10 cellular contexts compared by ENCODE assay signal in the genomic region with DNA sequence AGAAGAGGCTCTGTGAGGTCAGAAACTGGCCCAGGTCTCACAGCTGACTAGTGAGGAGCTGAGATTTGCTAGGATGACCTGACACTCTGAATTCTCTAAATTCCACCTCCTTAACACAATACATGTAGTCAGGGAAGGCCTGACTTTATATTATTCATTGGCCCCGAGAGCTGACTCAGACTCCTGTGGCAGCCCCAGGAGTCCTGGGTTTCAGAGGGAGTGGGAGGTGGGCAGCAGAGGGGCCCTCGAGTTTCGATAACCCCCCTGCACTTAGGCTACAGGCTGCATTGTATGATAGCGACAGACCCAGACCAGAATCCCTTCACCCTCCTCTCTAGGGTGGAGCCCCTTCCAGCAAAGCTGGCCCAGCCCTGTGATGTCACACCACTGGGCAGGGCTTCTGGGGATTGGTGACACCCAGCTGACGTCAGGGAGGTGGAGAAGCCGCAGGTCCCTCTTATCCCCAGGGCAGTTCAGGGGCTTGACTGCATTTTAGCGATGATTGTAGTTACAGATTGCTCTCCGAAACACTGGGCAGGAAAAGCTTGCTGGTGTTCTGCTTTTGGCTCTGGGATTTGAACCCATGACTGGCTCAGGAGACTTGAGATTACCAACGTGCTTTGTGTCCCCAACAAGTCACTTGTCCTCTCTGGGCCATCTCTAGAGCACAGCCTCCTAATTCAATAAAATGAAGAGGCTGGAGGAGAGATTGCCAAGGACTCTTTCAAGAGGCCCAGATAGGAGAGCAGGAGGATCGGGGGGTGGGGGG. TPM values are rescaled to one million over a fixed set of nuclear protein-coding genes. Genes with fewer than 3 reads are reported as not detected.
DNase-seq lines count a peak whose midpoint lies in the region; ATAC-seq and TF ChIP-seq lines count a peak whose summit lies in the region.
"Had no signal": no experiment of that assay in that cellular context is flagged by ENCODE, and none has a peak within 500 bp of the region (broad histone marks: within the 10 kb centered on the region; RNA-seq: fewer than 3 reads in every experiment).

No MANE protein-coding gene starts in this region.

- no peak for TF ChIP-seq CTCF in Caco-2 (IDR thresholded peaks at IDR 0.05; ENCODE audit: insufficient read depth in 1 of 2, low read depth in 1 of 2, low read length in 1 of 2, severe bottlenecking in 1 of 2, unreplicated experiment in 1 of 2)
- no peak for TF ChIP-seq CTCF in kidney epithelial cell (IDR thresholded peaks at IDR 0.05; ENCODE audit: insufficient read depth, low read length, poor library complexity, severe bottlenecking)

- peak; percentile 89 to 92 for DNase-seq in Caco-2
- DNase-seq in NCI-H1092 treated with DMSO at 0.1 percent for 48 hours (lab: John Stamatoyannopoulos, UW): peak; percentile 57
- peak; percentile 80 for DNase-seq in kidney epithelial cell (ENCODE audit: low read depth)
- DNase-seq in T-helper 9 cell: no peak
- DNase-seq in globus pallidus (ENCODE audit: low spot score): no peak
- DNase-seq: Kasumi-1 had no signal

- POLR2A ChIA-PET in Caco-2 (lab: Charles Lee): interaction anchor here (0.5 to 3.5 kb wide), 9 partner anchors 8 to 431 kb away, joined by 3 to 50 read pairs (median 7); partner anchors contain the start of gene ELF3

- peak overlapping the region; percentile 53 for H3K4me3 Mint-ChIP-seq in Caco-2 (ENCODE audit: unreplicated experiment)
- no peak overlapping the region for H3K4me3 Mint-ChIP-seq in activated T-helper 17 cell treated with anti-CD3 and anti-CD28 coated beads, Interleukin-2, amount 50 U/mL, for 72 hours
- H3K4me3 Mint-ChIP-seq: central memory CD8-positive, alpha-beta T cell had no signal

- H3K9me3 Mint-ChIP-seq in Caco-2 (ENCODE audit: unreplicated experiment): no peaks in the 10 kb centered on the region
- H3K9me3 Mint-ChIP-seq in activated T-helper 17 cell treated with anti-CD3 and anti-CD28 coated beads, Interleukin-2, amount 50 U/mL, for 72 hours: no peaks in the 10 kb centered on the region
- H3K9me3 Mint-ChIP-seq: central memory CD8-positive, alpha-beta T cell had no signal

- H3K36me3 Mint-ChIP-seq in Caco-2 (ENCODE audit: insufficient read depth, unreplicated experiment): no peaks in the 10 kb centered on the region
- H3K36me3 Mint-ChIP-seq in activated T-helper 17 cell treated with anti-CD3 and anti-CD28 coated beads, Interleukin-2, amount 50 U/mL, for 72 hours (ENCODE audit: low read depth): no peaks in the 10 kb centered on the region

- no peaks in the 10 kb centered on the region for H3K27me3 Mint-ChIP-seq in Caco-2 (ENCODE audit: insufficient read depth, unreplicated experiment)
- H3K27me3 Mint-ChIP-seq in activated T-helper 17 cell treated with anti-CD3 and anti-CD28 coated beads, Interleukin-2, amount 50 U/mL, for 72 hours: peaks cover 4% of the 10 kb centered on the region
- H3K27me3 Mint-ChIP-seq: central memory CD8-positive, alpha-beta T cell had no signal

- no peak overlapping the region for H3K4me3 ChIP-seq in Caco-2 (ENCODE audit: low read depth, low read length)
- no peak overlapping the region for H3K4me3 ChIP-seq in kidney epithelial cell (ENCODE audit: low read depth, low read length)

- intact Hi-C loops in Caco-2 (cut with micrococcal nuclease; ENCODE audit: unreplicated experiment): loop anchor here (1.0 to 5.0 kb wide), 4 partner anchors 9 to 95 kb away; partner anchors contain the start of gene ELF3

- H3K4me1 Mint-ChIP-seq in Caco-2 (ENCODE audit: low read depth, unreplicated experiment): peaks cover 42% of the 10 kb centered on the region
- no peaks in the 10 kb centered on the region for H3K4me1 Mint-ChIP-seq in activated T-helper 17 cell treated with anti-CD3 and anti-CD28 coated beads, Interleukin-2, amount 50 U/mL, for 72 hours
- H3K4me1 Mint-ChIP-seq: central memory CD8-positive, alpha-beta T cell had no signal

- H3K36me3 ChIP-seq in Caco-2 (ENCODE audit: control insufficient read depth, insufficient read depth, low read length) (no peaks in the 10 kb centered on the region), kidney epithelial cell (ENCODE audit: control insufficient read depth, insufficient read depth, low read length) (no peaks in the 10 kb centered on the region)

- CTCF ChIA-PET in Caco-2 (lab: Charles Lee): interaction anchor here (0.6 to 1.9 kb wide), 7 partner anchors 21 to 109 kb away, joined by 3 to 6 read pairs (median 4); no protein-coding TSS in a partner anchor

- H3K27me3 ChIP-seq in Caco-2 (replicated peaks; ENCODE audit: control insufficient read depth, insufficient read depth, low read length) (no peaks in the 10 kb centered on the region), kidney epithelial cell (ENCODE audit: control insufficient read depth, insufficient read depth, low read length) (no peaks in the 10 kb centered on the region)

- no peaks in the 10 kb centered on the region for H3K9me3 ChIP-seq in Caco-2

- H3K4me1 ChIP-seq in Caco-2: peaks cover 45% of the 10 kb centered on the region

- ATAC-seq in activated T-helper 17 cell treated with anti-CD3 and anti-CD28 coated beads, Interleukin-2, amount 50 U/mL, for 72 hours (replicated peaks): peak; percentile 67
- ATAC-seq in GM21737 (IDR thresholded peaks at IDR 0.05; ENCODE audit: unreplicated experiment): no peak
- ATAC-seq in HG03045 (IDR thresholded peaks at IDR 0.05; ENCODE audit: unreplicated experiment): no peak

- peak overlapping the region; percentile 89 for H3K27ac Mint-ChIP-seq in Caco-2 (ENCODE audit: unreplicated experiment)
- no peak overlapping the region for H3K27ac Mint-ChIP-seq in activated T-helper 17 cell treated with anti-CD3 and anti-CD28 coated beads, Interleukin-2, amount 50 U/mL, for 72 hours

- no TSS peak for BruUV-seq in Caco-2 (replicated peaks; lab: Mats Ljungman, UMichigan)

RNA-seq across cellular contexts. Expression of gene GPR37L1, which starts 17.0 kb away (rescaled TPM):
- total RNA-seq in Caco-2 (2022) (0.07 TPM in 2 replicates), kidney epithelial cell (0.04 and 0.07 TPM in 2 replicates)
- total RNA-seq in activated T-helper 17 cell treated with anti-CD3 and anti-CD28 coated beads, Interleukin-2, amount 50 U/mL, for 72 hours: not detected

RNA-seq across cellular contexts. Expression of gene ARL8A, which starts 38.8 kb away (rescaled TPM):
- total RNA-seq in Caco-2 (2022) (25.0 and 27.8 TPM in 2 replicates), kidney epithelial cell (57.8 and 59.7 TPM in 2 replicates)
- total RNA-seq in activated T-helper 17 cell treated with anti-CD3 and anti-CD28 coated beads, Interleukin-2, amount 50 U/mL, for 72 hours: 10 to 100 TPM; 43.6 to 51.4 TPM

RNA-seq across cellular contexts. Expression of gene PTPN7, which starts 54.6 kb away (rescaled TPM):
- not detected in 2 replicates for total RNA-seq in Caco-2 (2022)
- total RNA-seq in activated T-helper 17 cell treated with anti-CD3 and anti-CD28 coated beads, Interleukin-2, amount 50 U/mL, for 72 hours: 100 to 1,000 TPM; 238 to 281 TPM
- 2.3 and 2.6 TPM in 2 replicates for total RNA-seq in kidney epithelial cell

Comparison
In these comparisons a context has a peak if more than half of its experiments do, and no peak if none do; other contexts are left out.
1. DNase-seq: peak in Caco-2 (2 of 2), NCI-H1092 treated with DMSO at 0.1 percent for 48 hours (single experiment) and kidney epithelial cell (single experiment); none in T-helper 9 cell (single experiment) and globus pallidus (single experiment).
2. RNA of gene PTPN7, which starts 54.6 kb away (total RNA-seq): 238 to 281 TPM in activated T-helper 17 cell treated with anti-CD3 and anti-CD28 coated beads, Interleukin-2, amount 50 U/mL, for 72 hours; 2.3 to 2.6 TPM in kidney epithelial cell and not detected in Caco-2; every median in the first group is over 10 times any median in the second.